In the genomic region with DNA sequence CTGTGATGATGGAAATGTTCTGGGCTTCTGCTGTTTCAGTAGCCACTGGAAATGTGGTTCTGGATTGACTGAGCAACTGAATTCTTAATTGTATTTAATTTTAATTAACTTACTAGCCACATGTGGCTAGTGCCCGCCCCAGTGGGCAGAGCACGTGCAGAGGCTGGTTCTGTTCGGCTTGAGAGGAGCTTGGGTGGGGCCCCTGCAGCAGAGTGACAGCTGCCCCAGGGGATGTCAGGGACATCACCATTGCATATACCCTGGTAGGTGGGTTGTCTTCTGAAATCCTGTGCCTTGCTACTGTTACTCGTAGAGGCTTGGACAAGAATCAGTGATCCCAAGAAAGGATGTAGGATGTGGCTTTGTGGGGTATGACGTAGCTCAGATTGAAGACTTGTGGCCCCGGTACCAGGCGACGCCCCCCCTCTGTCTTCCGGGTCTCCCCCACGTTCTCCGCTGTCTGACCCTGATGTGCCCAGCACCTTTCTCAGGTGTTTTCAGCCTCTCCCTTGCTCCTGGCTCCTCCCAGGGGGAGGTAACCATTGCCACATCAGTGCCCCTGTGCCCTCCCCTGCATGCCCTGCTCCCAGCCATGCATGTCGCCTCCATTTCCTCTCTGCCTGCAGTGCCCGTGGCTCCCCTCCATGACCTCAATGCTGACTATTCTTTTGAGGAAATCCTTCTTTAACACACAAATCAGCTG, we compare ENCODE assay signal across 9 cellular contexts.
A peak's percentile ranks its signal among the peaks of the same experiment; 100 is the strongest.
DNase-seq lines count a peak whose midpoint lies in the region; ATAC-seq and TF ChIP-seq lines count a peak whose summit lies in the region.
"Had no signal": no experiment of that assay in that cellular context is flagged by ENCODE, and none has a peak within 500 bp of the region (broad histone marks: within the 10 kb centered on the region; RNA-seq: fewer than 3 reads in every experiment).

No MANE protein-coding gene starts in this region.

- H3K36me3 Mint-ChIP-seq in IgD-negative memory B cell, result peaks cover 2% of the 10 kb centered on the region
- no peaks in the 10 kb centered on the region for H3K36me3 Mint-ChIP-seq in activated CD4-positive, alpha-beta memory T cell treated with anti-CD3 and anti-CD28 coated beads, Interleukin-2, amount 10 ng/mL, durations not matched to agents 7 days and 5 days (ENCODE audit: low read depth)
- H3K36me3 Mint-ChIP-seq in nephron (ENCODE audit: low read depth), result no peaks in the 10 kb centered on the region

- H3K36me3 ChIP-seq in osteoblast (ENCODE audit: insufficient read depth, low read length) (no peaks in the 10 kb centered on the region), gastroesophageal sphincter (no peaks in the 10 kb centered on the region)

- WGBS in gastroesophageal sphincter (ENCODE audit: low coverage in 1 of 2), 2 donors, result 94 to 100% methylated on average over 2 to 6 of the region's 13 CpGs

- no peak for TF ChIP-seq EP300 in gastroesophageal sphincter (IDR thresholded peaks at IDR 0.05)

- POLR2A ChIA-PET in activated CD4-positive, alpha-beta memory T cell treated with anti-CD3 and anti-CD28 coated beads, Interleukin-2, amount 10 ng/mL, durations not matched to agents 7 days and 5 days (lab: Charles Lee), result no interaction called here

- H3K4me3 Mint-ChIP-seq in IgD-negative memory B cell, result peak overlapping the region; percentile 3 to 89 (median 84)
- H3K4me3 Mint-ChIP-seq in activated CD4-positive, alpha-beta memory T cell treated with anti-CD3 and anti-CD28 coated beads, Interleukin-2, amount 10 ng/mL, durations not matched to agents 7 days and 5 days, result no peak overlapping the region
- H3K4me3 Mint-ChIP-seq in nephron, result peak overlapping the region in 2 of 3 experiments; percentile 40 to 57

- peaks cover 23% of the 10 kb centered on the region for H4K20me1 ChIP-seq in osteoblast (ENCODE audit: insufficient read depth, low read length)

- peak overlapping the region in 2 of 3 donors; percentile 12 to 76 for H3K27ac Mint-ChIP-seq in IgD-negative memory B cell
- no peak overlapping the region for H3K27ac Mint-ChIP-seq in activated CD4-positive, alpha-beta memory T cell treated with anti-CD3 and anti-CD28 coated beads, Interleukin-2, amount 10 ng/mL, durations not matched to agents 7 days and 5 days
- H3K27ac Mint-ChIP-seq in nephron, result peak overlapping the region; percentile 87 to 95 (median 93)

- peaks cover 52% of the 10 kb centered on the region for H3K79me2 ChIP-seq in osteoblast (ENCODE audit: insufficient read depth, low read length)

- no peak for TF ChIP-seq POLR2A in gastroesophageal sphincter (IDR thresholded peaks at IDR 0.05)

- no peak overlapping the region for H3K27ac ChIP-seq in osteoblast (ENCODE audit: low read depth, low read length)
- no peak overlapping the region for H3K27ac ChIP-seq in gastroesophageal sphincter

- peaks cover 3 to 14% (median 6%) of the 10 kb centered on the region in 3 donors for H3K4me1 Mint-ChIP-seq in IgD-negative memory B cell
- peaks cover 5% of the 10 kb centered on the region for H3K4me1 Mint-ChIP-seq in activated CD4-positive, alpha-beta memory T cell treated with anti-CD3 and anti-CD28 coated beads, Interleukin-2, amount 10 ng/mL, durations not matched to agents 7 days and 5 days
- peaks cover 39% of the 10 kb centered on the region for H3K4me1 Mint-ChIP-seq in nephron

- CTCF ChIA-PET in activated CD4-positive, alpha-beta memory T cell treated with anti-CD3 and anti-CD28 coated beads, Interleukin-2, amount 10 ng/mL, durations not matched to agents 7 days and 5 days (lab: Charles Lee), result no interaction called here

- H3K27me3 Mint-ChIP-seq in IgD-negative memory B cell, result peaks cover 2% of the 10 kb centered on the region
- H3K27me3 Mint-ChIP-seq in activated CD4-positive, alpha-beta memory T cell treated with anti-CD3 and anti-CD28 coated beads, Interleukin-2, amount 10 ng/mL, durations not matched to agents 7 days and 5 days, result peaks cover 7% of the 10 kb centered on the region
- no peaks in the 10 kb centered on the region for H3K27me3 Mint-ChIP-seq in nephron (ENCODE audit: low read depth)

- no peak overlapping the region for H2AFZ ChIP-seq in osteoblast (ENCODE audit: low read length)

- peaks cover 14% of the 10 kb centered on the region for H3K4me1 ChIP-seq in osteoblast (ENCODE audit: insufficient read depth, low read length)
- H3K4me1 ChIP-seq in gastroesophageal sphincter, result peaks cover 0 to 22% (median 0%) of the 10 kb centered on the region in 3 donors

- no peak overlapping the region for H3K4me3 ChIP-seq in osteoblast (ENCODE audit: insufficient read depth, low read length)
- no peak overlapping the region for H3K4me3 ChIP-seq in gastroesophageal sphincter

- ATAC-seq in GM18907 (IDR thresholded peaks at IDR 0.05; ENCODE audit: unreplicated experiment) (peak; percentile 88), gastroesophageal sphincter (no peak)

- no peaks in the 10 kb centered on the region for H3K9me3 Mint-ChIP-seq in IgD-negative memory B cell
- no peaks in the 10 kb centered on the region for H3K9me3 Mint-ChIP-seq in activated CD4-positive, alpha-beta memory T cell treated with anti-CD3 and anti-CD28 coated beads, Interleukin-2, amount 10 ng/mL, durations not matched to agents 7 days and 5 days
- no peaks in the 10 kb centered on the region for H3K9me3 Mint-ChIP-seq in nephron

- TF ChIP-seq CTCF in nephron (IDR thresholded peaks at IDR 0.05; ENCODE audit: unreplicated experiment in 3 of 3) (no peak), osteoblast (IDR thresholded peaks at IDR 0.05; ENCODE audit: extremely low read depth, low read depth, low read length) (no peak), gastroesophageal sphincter (IDR thresholded peaks at IDR 0.05) (no peak)

- peak; percentile 18 for DNase-seq in activated CD4-positive, alpha-beta memory T cell treated with anti-CD3 and anti-CD28 coated beads, Interleukin-2, amount 10 ng/mL, durations not matched to agents 7 days and 5 days
- DNase-seq in medulla oblongata (ENCODE audit: extremely low spot score) (no peak), T-helper 9 cell (no peak), osteoblast (ENCODE audit: insufficient read length, low spot score, missing footprints) (no peak)
- DNase-seq: SIG-M5 had no signal

- H3K4me2 ChIP-seq in osteoblast (ENCODE audit: insufficient read depth, low read length), result no peak overlapping the region

- H3K27me3 ChIP-seq in osteoblast (ENCODE audit: insufficient read depth, low read length) (no peaks in the 10 kb centered on the region), gastroesophageal sphincter (no peaks in the 10 kb centered on the region)

- no peaks in the 10 kb centered on the region for H3K9me3 ChIP-seq in osteoblast (ENCODE audit: low read depth, low read length)
- no peaks in the 10 kb centered on the region for H3K9me3 ChIP-seq in gastroesophageal sphincter
